1 cellular context compared by ENCODE assay signal in genomic region chr21:15298755-15299154, GRCh38.
A peak's percentile ranks its signal among the peaks of the same experiment; 100 is the strongest.
TF ChIP-seq lines count a peak whose summit lies in the region.

No MANE protein-coding gene starts in this region.

TF ChIP-seq in HEK293, 187 proteins besides CTCF, POLR2A, EP300 and RAD21 (continued from another document):
- peak; percentile 51; the same call in 1 of the 2 replicates for TF ChIP-seq ZBTB11 (tag by site-specific recombination; conservative IDR thresholded peaks at IDR 0.05; ENCODE audit: low read depth)
- peak; percentile 19; the same call in 1 of the 2 replicates for TF ChIP-seq ZNF555 (tag by site-specific recombination; conservative IDR thresholded peaks at IDR 0.05)
- peak; percentile 37 for TF ChIP-seq ZNF623 (tag by site-specific recombination; IDR thresholded peaks at IDR 0.05)
